In the genomic region with DNA sequence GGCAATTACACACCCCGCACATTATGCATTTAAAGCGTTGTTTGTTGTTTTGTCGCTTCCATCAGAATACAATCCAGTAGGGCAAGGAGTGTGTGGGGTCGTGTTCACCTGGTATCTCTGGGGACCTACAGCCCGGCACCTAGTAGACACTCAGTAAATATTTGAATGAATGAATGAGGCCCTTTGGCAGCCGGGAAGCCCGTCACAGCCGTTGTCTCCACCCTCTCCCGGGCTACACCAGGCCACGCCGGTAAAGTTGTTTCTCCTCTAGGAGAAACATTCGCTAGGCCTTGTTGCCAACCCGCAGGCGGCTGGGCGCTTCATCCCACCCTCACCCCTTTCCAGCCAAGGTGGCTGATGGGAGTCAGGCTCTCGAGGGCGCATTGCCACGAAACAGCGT, we compare ENCODE assay signal across 8 cellular contexts. TPM values are rescaled to one million over a fixed set of nuclear protein-coding genes. Genes with fewer than 3 reads are reported as not detected.
DNase-seq lines count a peak whose midpoint lies in the region; ATAC-seq, FAIRE-seq and TF ChIP-seq lines count a peak whose summit lies in the region.

No MANE protein-coding gene starts in this region.

- peaks cover 20% of the 10 kb centered on the region for H3K27me3 Mint-ChIP-seq in brain

- H3K9me3 ChIP-seq in HepG2 (ENCODE audit: low read length), result no peaks in the 10 kb centered on the region
- H3K9me3 ChIP-seq in thyroid gland, result no peaks in the 10 kb centered on the region

- H3K79me2 ChIP-seq in KMS-11 (ENCODE audit: insufficient read depth, low read depth), result no peaks in the 10 kb centered on the region
- H3K79me2 ChIP-seq in HepG2 (ENCODE audit: insufficient read depth, low read length), result no peaks in the 10 kb centered on the region

- DNase-seq in HepG2 (ENCODE audit: low spot score), result peak; percentile 21
- no peak for DNase-seq in thyroid gland
- DNase-seq in occipital lobe (lab: John Stamatoyannopoulos, UW), result no peak

- in situ Hi-C loops in HepG2 (cut with HindIII; ENCODE audit: extremely low pct_ligation_motif_present, low pct_unique_long_range_greater_than_20kb), result loop anchor here (25.0 kb wide), 1 partner anchor 453 kb away; a partner anchor contains a TSS

- H3K27ac ChIP-seq in C4-2B, result peak overlapping the region; percentile 93
- peak overlapping the region; percentile 94 for H3K27ac ChIP-seq in KMS-11
- peak overlapping the region; percentile 91 for H3K27ac ChIP-seq in HepG2 (ENCODE audit: extremely low read length, insufficient read depth, low read length)
- peak overlapping the region; percentile 90 to 95 (median 95) for H3K27ac ChIP-seq in thyroid gland

- POLR2A ChIA-PET in HepG2 (lab: Yijun Ruan, JAX), result interaction anchor here (0.9 to 2.3 kb wide), 6 partner anchors 83 to 243 kb away, joined by 3 to 17 read pairs (median 8); a partner anchor contains a TSS

- intact Hi-C loops in HepG2 (cut with micrococcal nuclease; ENCODE audit: unreplicated experiment) (loop anchor here (2.0 to 10.0 kb wide), 2 partner anchors 145 to 621 kb away; no protein-coding TSS in a partner anchor), thyroid gland (cut with DNase I) (no loop called here)

- ATAC-seq in GM21515 (IDR thresholded peaks at IDR 0.05; ENCODE audit: unreplicated experiment) (peak; percentile 3), HepG2 (peak; percentile 24), GM19324 (IDR thresholded peaks at IDR 0.05; ENCODE audit: low FRiP score, unreplicated experiment) (no peak)

- H3K4me2 ChIP-seq in KMS-11, result peak overlapping the region; percentile 90
- H3K4me2 ChIP-seq in HepG2 (ENCODE audit: low read depth, low read length), result peak overlapping the region; percentile 88

- TF ChIP-seq EP300 in HepG2 (IDR thresholded peaks at IDR 0.05; ENCODE audit: low read depth in 2 of 2, low read length in 2 of 2) (no peak), HepG2 (CRISPR knock-in tag; IDR thresholded peaks at IDR 0.05; ENCODE audit: borderline replicate concordance) (no peak)

- H3K9ac ChIP-seq in KMS-11 (peak overlapping the region; percentile 88), HepG2 (ENCODE audit: insufficient read depth, low read depth, low read length) (peak overlapping the region; percentile 83)

- H4K20me1 ChIP-seq in KMS-11 (ENCODE audit: insufficient read depth), result no peaks in the 10 kb centered on the region
- H4K20me1 ChIP-seq in HepG2 (ENCODE audit: insufficient read depth, low read length), result no peaks in the 10 kb centered on the region

- WGBS in HepG2 (ENCODE audit: low lambda C conversion rate), result 1% methylated on average over 17 of the region's 19 CpGs
- WGBS in thyroid gland, 2 donors, result 16 to 18% methylated on average over 18 of the region's 19 CpGs

- no peak overlapping the region for H3K4me3 ChIP-seq in KMS-11 (IDR thresholded peaks at IDR 0.05; ENCODE audit: insufficient read depth, low read depth, low read length)
- peak overlapping the region; percentile 67 to 85 (median 81) for H3K4me3 ChIP-seq in HepG2 (replicated peaks in 1 of 3; ENCODE audit: insufficient read depth in 1 of 3, low read depth in 2 of 3, low read length in 3 of 3)
- peak overlapping the region; percentile 40 to 76 (median 68) for H3K4me3 ChIP-seq in thyroid gland (replicated peaks in 1 of 3)

- H3K4me3 Mint-ChIP-seq in brain, result peak overlapping the region in 4 of 5 experiments; percentile 85 to 94 (median 92)

- peaks cover 42% of the 10 kb centered on the region for H3K4me1 Mint-ChIP-seq in brain

- H2AFZ ChIP-seq in KMS-11 (ENCODE audit: low read depth) (peak overlapping the region; percentile 98), HepG2 (ENCODE audit: low read length) (no peak overlapping the region)

- BruUV-seq in HepG2 (replicated peaks; lab: Mats Ljungman, UMichigan), result no TSS peak

- TF ChIP-seq POLR2A in HepG2 (IDR thresholded peaks at IDR 0.05; ENCODE audit: insufficient read depth in 1 of 2, low read depth in 2 of 2, low read length in 2 of 2) (no peak), thyroid gland (IDR thresholded peaks at IDR 0.05) (no peak)

- CTCF ChIA-PET in HepG2 (lab: Yijun Ruan, JAX; ENCODE audit: low intra/inter-chr PET ratio, low total read pairs), result no interaction called here

- TF ChIP-seq CTCF in C4-2B (conservative IDR thresholded peaks at IDR 0.05), result no peak
- TF ChIP-seq CTCF in KMS-11 (conservative IDR thresholded peaks at IDR 0.05; ENCODE audit: low read depth, low read length), result 0 out of 2 replicates have a peak, but pooled peaks have one; percentile 2
- no peak for TF ChIP-seq CTCF in brain (conservative IDR thresholded peaks at IDR 0.05)
- no peak for TF ChIP-seq CTCF in HepG2 (CRISPR knock-in tag; IDR thresholded peaks at IDR 0.05)
- TF ChIP-seq CTCF in thyroid gland (IDR thresholded peaks at IDR 0.05), result no peak

- no peak for FAIRE-seq in HepG2 (lab: Jason Lieb, UNC)

- H3K36me3 ChIP-seq in KMS-11 (ENCODE audit: insufficient read depth) (no peaks in the 10 kb centered on the region), HepG2 (replicated peaks in 1 of 2; ENCODE audit: control insufficient read depth in 1 of 2, insufficient read depth in 2 of 2, low read length in 2 of 2) (no peaks in the 10 kb centered on the region), thyroid gland (no peaks in the 10 kb centered on the region)

- no peak for TF ChIP-seq RAD21 in HepG2 (CRISPR knock-in tag; IDR thresholded peaks at IDR 0.05)

- H3K27me3 ChIP-seq in KMS-11 (ENCODE audit: insufficient read depth, low read depth) (no peaks in the 10 kb centered on the region), HepG2 (ENCODE audit: control insufficient read depth in 1 of 2, insufficient read depth in 2 of 2, low read length in 2 of 2) (no peaks in the 10 kb centered on the region), thyroid gland (no peaks in the 10 kb centered on the region)

- no peaks in the 10 kb centered on the region for H3K9me3 Mint-ChIP-seq in brain

- peaks cover 29% of the 10 kb centered on the region for H3K4me1 ChIP-seq in KMS-11 (ENCODE audit: low read depth, poor library complexity, severe bottlenecking)
- H3K4me1 ChIP-seq in HepG2 (ENCODE audit: insufficient read depth, low read length), result peaks cover 37% of the 10 kb centered on the region
- H3K4me1 ChIP-seq in thyroid gland, result peaks cover 4 to 16% of the 10 kb centered on the region in 2 donors

- peak overlapping the region; percentile 91 to 99 (median 98) for H3K27ac Mint-ChIP-seq in brain

- peaks cover 4% of the 10 kb centered on the region for H3K36me3 Mint-ChIP-seq in brain

TF ChIP-seq in HepG2, 621 proteins besides CTCF, POLR2A, EP300 and RAD21 (continues in another document):
- TF ChIP-seq, protein P1, sequence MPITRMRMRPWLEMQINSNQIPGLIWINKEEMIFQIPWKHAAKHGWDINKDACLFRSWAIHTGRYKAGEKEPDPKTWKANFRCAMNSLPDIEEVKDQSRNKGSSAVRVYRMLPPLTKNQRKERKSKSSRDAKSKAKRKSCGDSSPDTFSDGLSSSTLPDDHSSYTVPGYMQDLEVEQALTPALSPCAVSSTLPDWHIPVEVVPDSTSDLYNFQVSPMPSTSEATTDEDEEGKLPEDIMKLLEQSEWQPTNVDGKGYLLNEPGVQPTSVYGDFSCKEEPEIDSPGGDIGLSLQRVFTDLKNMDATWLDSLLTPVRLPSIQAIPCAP (CRISPR knock-in tag; IDR thresholded peaks at IDR 0.05; ENCODE audit: low read depth), result no peak
- TF ChIP-seq ZMYM2 (CRISPR knock-in tag; IDR thresholded peaks at IDR 0.05) (0 out of 2 replicates have a peak, but pooled peaks have one; percentile 3), ZNF143 (CRISPR knock-in tag; IDR thresholded peaks at IDR 0.05) (peak; percentile 61; the same call in 1 of the 2 replicates), ELF4 (CRISPR knock-in tag; IDR thresholded peaks at IDR 0.05; ENCODE audit: borderline replicate concordance) (no peak; the same call in 1 of the 2 replicates), ZC3H4 (CRISPR knock-in tag; IDR thresholded peaks at IDR 0.05; ENCODE audit: borderline replicate concordance) (0 out of 2 replicates have a peak, but pooled peaks have one; percentile 18), ZMYM3 (CRISPR knock-in tag; IDR thresholded peaks at IDR 0.05) (peak; percentile 67)
- TF ChIP-seq, protein P2, sequence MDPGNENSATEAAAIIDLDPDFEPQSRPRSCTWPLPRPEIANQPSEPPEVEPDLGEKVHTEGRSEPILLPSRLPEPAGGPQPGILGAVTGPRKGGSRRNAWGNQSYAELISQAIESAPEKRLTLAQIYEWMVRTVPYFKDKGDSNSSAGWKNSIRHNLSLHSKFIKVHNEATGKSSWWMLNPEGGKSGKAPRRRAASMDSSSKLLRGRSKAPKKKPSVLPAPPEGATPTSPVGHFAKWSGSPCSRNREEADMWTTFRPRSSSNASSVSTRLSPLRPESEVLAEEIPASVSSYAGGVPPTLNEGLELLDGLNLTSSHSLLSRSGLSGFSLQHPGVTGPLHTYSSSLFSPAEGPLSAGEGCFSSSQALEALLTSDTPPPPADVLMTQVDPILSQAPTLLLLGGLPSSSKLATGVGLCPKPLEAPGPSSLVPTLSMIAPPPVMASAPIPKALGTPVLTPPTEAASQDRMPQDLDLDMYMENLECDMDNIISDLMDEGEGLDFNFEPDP (CRISPR knock-in tag; conservative IDR thresholded peaks at IDR 0.05), result no peak

RNA-seq across cellular contexts. Expression of a gene that starts 0.9 kb away (rescaled TPM):
- polyA plus RNA-seq in brain (ENCODE audit: insufficient read depth, low read depth, low replicate concordance) (0.59 TPM), HepG2 (2011; rRNA removed) (0.97 and 1.1 TPM in 2 replicates)
- total RNA-seq in HepG2 (2016; rRNA removed; fragmentation: Illumina TruSeq; extraction: Trizol) (4.1 and 5.8 TPM in 2 replicates), thyroid gland (10 to 100 TPM; 13.9 to 17.8 (median 14.3) TPM), occipital lobe (40.1 TPM)
- 1.9 TPM in 2 replicates for total RNA-seq in HepG2 (2016; cell fraction: cytosol; rRNA removed; fragmentation: Illumina TruSeq; extraction: Trizol; ENCODE audit: low read depth)
- total RNA-seq in HepG2 (2016; cell fraction: insoluble cytoplasmic fraction; rRNA removed; fragmentation: Illumina TruSeq; extraction: Trizol), result 3.9 and 5.2 TPM in 2 replicates
- 2.7 and 3.3 TPM in 2 replicates for total RNA-seq in HepG2 (2016; cell fraction: membrane; rRNA removed; fragmentation: Illumina TruSeq; extraction: Trizol)
- 8.9 and 9.8 TPM in 2 replicates for total RNA-seq in HepG2 (2016; cell fraction: nucleus; rRNA removed; fragmentation: Illumina TruSeq; extraction: Trizol)
- 0.36 and 0.69 TPM in 2 replicates for polyA plus RNA-seq in HepG2 (2011; cell fraction: cytosol; rRNA removed)
- polyA plus RNA-seq in HepG2 (2011; cell fraction: nucleus; rRNA removed), result 1.8 and 1.9 TPM in 2 replicates
- 1.6 and 1.8 TPM in 2 replicates for polyA plus RNA-seq in HepG2 (2012)
- polyA plus RNA-seq in HepG2 (2016; cell fraction: cytosol; fragmentation: Illumina TruSeq; extraction: Trizol; ENCODE audit: low read depth), result 0.11 and 0.22 TPM in 2 replicates
- 3.6 and 3.7 TPM in 2 replicates for polyA plus RNA-seq in HepG2 (2016; cell fraction: insoluble cytoplasmic fraction; fragmentation: Illumina TruSeq; extraction: Trizol; ENCODE audit: low read depth)
- polyA plus RNA-seq in HepG2 (2016; cell fraction: membrane; fragmentation: Illumina TruSeq; extraction: Trizol; ENCODE audit: low read depth), result 0.78 and 0.98 TPM in 2 replicates
- 4.4 and 5.6 TPM in 2 replicates for polyA plus RNA-seq in HepG2 (2016; cell fraction: nucleus; fragmentation: Illumina TruSeq; extraction: Trizol; ENCODE audit: insufficient read depth, low read depth)
- polyA minus RNA-seq in HepG2 (2011; rRNA and poly(A)+ RNA removed; ENCODE audit: low replicate concordance), result 1.4 and 3.3 TPM in 2 replicates
- 2.1 and 2.3 TPM in 2 replicates for polyA minus RNA-seq in HepG2 (2011; cell fraction: cytosol; rRNA and poly(A)+ RNA removed)
- polyA minus RNA-seq in HepG2 (2011; cell fraction: nucleus; rRNA and poly(A)+ RNA removed), result 15.7 and 20.3 TPM in 2 replicates
